1 cellular context compared by ENCODE assay signal in genomic region chrX:153764786-153765137, GRCh38.
TF ChIP-seq lines count a peak whose summit lies in the region.

No MANE protein-coding gene starts in this region.

TF ChIP-seq in HCT116, 20 proteins besides CTCF, POLR2A, EP300 and RAD21 (continued from another document):
- TF ChIP-seq REST (IDR thresholded peaks at IDR 0.05; ENCODE audit: low read depth): no peak
- no peak for TF ChIP-seq TCF7L2 (IDR thresholded peaks at IDR 0.05; ENCODE audit: borderline replicate concordance, extremely low read depth, insufficient read depth, insufficient read length)
- no peak for TF ChIP-seq EZH2phosphoT487 (IDR thresholded peaks at IDR 0.05; ENCODE audit: borderline replicate concordance)
- TF ChIP-seq SP1 (IDR thresholded peaks at IDR 0.05; ENCODE audit: low read depth): no peak
- no peak for TF ChIP-seq YY1 (IDR thresholded peaks at IDR 0.05; ENCODE audit: extremely low read depth, insufficient replicate concordance, low read depth, low read length)
- no peak for TF ChIP-seq EZH2 (IDR thresholded peaks at IDR 0.05)
- TF ChIP-seq SRF (IDR thresholded peaks at IDR 0.05; ENCODE audit: low read depth): no peak
